In the genomic region with DNA sequence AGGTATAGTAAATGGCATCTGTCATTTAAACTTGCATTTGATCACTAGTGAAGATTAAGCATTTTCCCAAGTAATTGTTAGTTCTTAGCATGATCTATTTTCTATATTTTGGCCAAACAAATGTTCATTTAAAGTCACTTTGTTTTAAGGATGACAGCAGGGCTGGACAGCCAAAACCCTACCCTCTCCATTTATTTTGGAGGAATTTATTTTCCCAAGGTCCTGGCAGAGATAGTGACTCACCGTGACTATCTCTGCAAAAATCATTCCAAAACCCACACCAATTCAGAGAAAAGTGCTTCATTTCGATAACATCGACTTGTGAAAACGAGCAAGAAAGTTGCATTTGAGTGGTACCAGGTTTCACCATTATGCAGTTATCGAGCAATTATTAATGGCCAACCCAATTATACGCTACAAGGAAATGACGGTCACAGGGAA, we compare ENCODE assay signal across 8 cellular contexts. TPM values are rescaled to one million over a fixed set of nuclear protein-coding genes. Genes with fewer than 3 reads are reported as not detected.
DNase-seq lines count a peak whose midpoint lies in the region; ATAC-seq and TF ChIP-seq lines count a peak whose summit lies in the region.

No MANE protein-coding gene starts in this region.

- TF ChIP-seq CTCF in AG10803 (conservative IDR thresholded peaks at IDR 0.05; ENCODE audit: low read length) (no peak), GM23338 (conservative IDR thresholded peaks at IDR 0.05; ENCODE audit: low read depth in 2 of 2) (no peak)
- no peak for TF ChIP-seq CTCF in activated CD8-positive, alpha-beta T cell treated with anti-CD3 and anti-CD28 coated beads for 36 hours (IDR thresholded peaks at IDR 0.05)

- H3K4me1 ChIP-seq in GM23338 (ENCODE audit: insufficient read depth) (peaks cover 24% of the 10 kb centered on the region; the same call in 1 of the 2 replicates), iPS-15b (ENCODE audit: control insufficient read depth, insufficient read depth, low read length) (peaks cover 18% of the 10 kb centered on the region), stomach smooth muscle (ENCODE audit: control insufficient read depth, insufficient read depth, low read length) (peaks cover 33% of the 10 kb centered on the region)

- peak overlapping the region; percentile 98 for H3K27ac Mint-ChIP-seq in GM23338
- H3K27ac Mint-ChIP-seq in activated CD8-positive, alpha-beta T cell treated with anti-CD3 and anti-CD28 coated beads for 36 hours, result peak overlapping the region; percentile 87

- no peaks in the 10 kb centered on the region; the same call in 2 of the 3 replicates for H3K36me3 Mint-ChIP-seq in GM23338 (ENCODE audit: low read depth)
- peaks cover 8% of the 10 kb centered on the region for H3K36me3 Mint-ChIP-seq in activated CD8-positive, alpha-beta T cell treated with anti-CD3 and anti-CD28 coated beads for 36 hours (ENCODE audit: low read depth)

- peaks cover 43% of the 10 kb centered on the region for H3K4me1 Mint-ChIP-seq in GM23338
- peaks cover 45% of the 10 kb centered on the region for H3K4me1 Mint-ChIP-seq in activated CD8-positive, alpha-beta T cell treated with anti-CD3 and anti-CD28 coated beads for 36 hours (ENCODE audit: low read depth)

- peak overlapping the region; percentile 86 for H3K4me2 ChIP-seq in GM23338

- peak overlapping the region; percentile 91 for H3K4me3 Mint-ChIP-seq in GM23338
- H3K4me3 Mint-ChIP-seq in activated CD8-positive, alpha-beta T cell treated with anti-CD3 and anti-CD28 coated beads for 36 hours, result peak overlapping the region; percentile 83

- H3K4me3 ChIP-seq in AG10803 (ENCODE audit: low read length), result peak overlapping the region; percentile 99
- peak overlapping the region; percentile 93 for H3K4me3 ChIP-seq in GM23338
- H3K4me3 ChIP-seq in iPS-15b (ENCODE audit: low read depth, low read length), result peak overlapping the region; percentile 99
- H3K4me3 ChIP-seq in stomach smooth muscle (ENCODE audit: low read length in 2 of 2), result peak overlapping the region; percentile 70 to 96

- no peaks in the 10 kb centered on the region; the same call in 1 of the 2 replicates for H3F3A ChIP-seq in GM23338 (replicated peaks; ENCODE audit: low read depth)

- H3K9me3 Mint-ChIP-seq in GM23338, result no peaks in the 10 kb centered on the region
- no peaks in the 10 kb centered on the region for H3K9me3 Mint-ChIP-seq in activated CD8-positive, alpha-beta T cell treated with anti-CD3 and anti-CD28 coated beads for 36 hours

- POLR2A ChIA-PET in activated CD8-positive, alpha-beta T cell treated with anti-CD3 and anti-CD28 coated beads for 36 hours (lab: Charles Lee), result interaction anchor here (0.8 to 1.5 kb wide), 7 partner anchors 14 to 152 kb away, joined by 3 to 5 read pairs (median 4); no protein-coding TSS in a partner anchor

- peaks cover 32% of the 10 kb centered on the region for H3K79me2 ChIP-seq in GM23338 (replicated peaks; ENCODE audit: insufficient read depth)

- peaks cover 12% of the 10 kb centered on the region for H3K27me3 Mint-ChIP-seq in GM23338 (ENCODE audit: insufficient read depth, low read depth, poor library complexity)
- H3K27me3 Mint-ChIP-seq in activated CD8-positive, alpha-beta T cell treated with anti-CD3 and anti-CD28 coated beads for 36 hours, result peaks cover 2% of the 10 kb centered on the region

- peak overlapping the region; percentile 99 for H3K9ac ChIP-seq in iPS-15b (ENCODE audit: low read depth, low read length)
- H3K9ac ChIP-seq in stomach smooth muscle (ENCODE audit: low read length in 2 of 2), result peak overlapping the region; percentile 80 to 99

- H3K9me2 ChIP-seq in GM23338 (ENCODE audit: insufficient read depth), result no peaks in the 10 kb centered on the region

- no peak for ATAC-seq in GM23338
- peak; percentile 16 for ATAC-seq in activated CD8-positive, alpha-beta T cell treated with anti-CD3 and anti-CD28 coated beads for 36 hours

- intact Hi-C loops in activated CD8-positive, alpha-beta T cell treated with anti-CD3 and anti-CD28 coated beads for 36 hours (cut with micrococcal nuclease), result no loop called here

- peak overlapping the region; percentile 94 for H3K27ac ChIP-seq in GM23338 (ENCODE audit: low read depth)
- peak overlapping the region; percentile 97 for H3K27ac ChIP-seq in stomach smooth muscle (ENCODE audit: low read length)

- H3K27me3 ChIP-seq in GM23338 (ENCODE audit: insufficient read depth), result peaks cover 18% of the 10 kb centered on the region
- no peaks in the 10 kb centered on the region for H3K27me3 ChIP-seq in iPS-15b (ENCODE audit: control insufficient read depth, insufficient read depth, low read length)
- H3K27me3 ChIP-seq in stomach smooth muscle (ENCODE audit: control insufficient read depth in 1 of 2, insufficient read depth in 2 of 2, low read length in 2 of 2), result no peaks in the 10 kb centered on the region

- H3K36me3 ChIP-seq in GM23338 (ENCODE audit: insufficient read depth) (no peaks in the 10 kb centered on the region), iPS-15b (ENCODE audit: control insufficient read depth, insufficient read depth, low read length) (no peaks in the 10 kb centered on the region), stomach smooth muscle (ENCODE audit: control insufficient read depth in 2 of 2, insufficient read depth in 2 of 2, low read length in 2 of 2) (no peaks in the 10 kb centered on the region)

- CTCF ChIA-PET in activated CD8-positive, alpha-beta T cell treated with anti-CD3 and anti-CD28 coated beads for 36 hours (lab: Charles Lee), result interaction anchor here (1.2 kb wide), 1 partner anchor 265 kb away, joined by 3 read pairs; no protein-coding TSS in a partner anchor

- H2AFZ ChIP-seq in GM23338, result peak overlapping the region; percentile 100

- no peaks in the 10 kb centered on the region for H3K9me3 ChIP-seq in iPS-15b (ENCODE audit: control insufficient read depth, insufficient read depth, low read length)
- H3K9me3 ChIP-seq in stomach smooth muscle (ENCODE audit: control insufficient read depth in 2 of 2, low read length in 2 of 2), result no peaks in the 10 kb centered on the region

- peaks cover 25% of the 10 kb centered on the region for H4K20me1 ChIP-seq in GM23338 (replicated peaks; ENCODE audit: insufficient read depth)

- DNase-seq in AG10803 (ENCODE audit: low read depth) (peak; percentile 23), GM23338 (ENCODE audit: low spot score) (no peak), HuH-7.5 (ENCODE audit: low spot score) (no peak), NCI-H1048 (lab: John Stamatoyannopoulos, UW) (no peak), NCI-H748 (lab: John Stamatoyannopoulos, UW; ENCODE audit: unreplicated experiment) (no peak)
- DNase-seq in activated CD8-positive, alpha-beta T cell treated with anti-CD3 and anti-CD28 coated beads for 36 hours, result no peak

TF ChIP-seq in GM23338, 12 proteins besides CTCF, POLR2A, EP300 and RAD21 (continues in another document):
- TF ChIP-seq EZH2 (IDR thresholded peaks at IDR 0.05; ENCODE audit: low read depth, unreplicated experiment) (no peak), STAT1 (IDR thresholded peaks at IDR 0.05; ENCODE audit: unreplicated experiment) (no peak), EZH2phosphoT487 (IDR thresholded peaks at IDR 0.05; ENCODE audit: unreplicated experiment) (no peak), NANOG (IDR thresholded peaks at IDR 0.05; ENCODE audit: borderline replicate concordance) (no peak)
- TF ChIP-seq, protein P1, sequence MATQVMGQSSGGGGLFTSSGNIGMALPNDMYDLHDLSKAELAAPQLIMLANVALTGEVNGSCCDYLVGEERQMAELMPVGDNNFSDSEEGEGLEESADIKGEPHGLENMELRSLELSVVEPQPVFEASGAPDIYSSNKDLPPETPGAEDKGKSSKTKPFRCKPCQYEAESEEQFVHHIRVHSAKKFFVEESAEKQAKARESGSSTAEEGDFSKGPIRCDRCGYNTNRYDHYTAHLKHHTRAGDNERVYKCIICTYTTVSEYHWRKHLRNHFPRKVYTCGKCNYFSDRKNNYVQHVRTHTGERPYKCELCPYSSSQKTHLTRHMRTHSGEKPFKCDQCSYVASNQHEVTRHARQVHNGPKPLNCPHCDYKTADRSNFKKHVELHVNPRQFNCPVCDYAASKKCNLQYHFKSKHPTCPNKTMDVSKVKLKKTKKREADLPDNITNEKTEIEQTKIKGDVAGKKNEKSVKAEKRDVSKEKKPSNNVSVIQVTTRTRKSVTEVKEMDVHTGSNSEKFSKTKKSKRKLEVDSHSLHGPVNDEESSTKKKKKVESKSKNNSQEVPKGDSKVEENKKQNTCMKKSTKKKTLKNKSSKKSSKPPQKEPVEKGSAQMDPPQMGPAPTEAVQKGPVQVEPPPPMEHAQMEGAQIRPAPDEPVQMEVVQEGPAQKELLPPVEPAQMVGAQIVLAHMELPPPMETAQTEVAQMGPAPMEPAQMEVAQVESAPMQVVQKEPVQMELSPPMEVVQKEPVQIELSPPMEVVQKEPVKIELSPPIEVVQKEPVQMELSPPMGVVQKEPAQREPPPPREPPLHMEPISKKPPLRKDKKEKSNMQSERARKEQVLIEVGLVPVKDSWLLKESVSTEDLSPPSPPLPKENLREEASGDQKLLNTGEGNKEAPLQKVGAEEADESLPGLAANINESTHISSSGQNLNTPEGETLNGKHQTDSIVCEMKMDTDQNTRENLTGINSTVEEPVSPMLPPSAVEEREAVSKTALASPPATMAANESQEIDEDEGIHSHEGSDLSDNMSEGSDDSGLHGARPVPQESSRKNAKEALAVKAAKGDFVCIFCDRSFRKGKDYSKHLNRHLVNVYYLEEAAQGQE (IDR thresholded peaks at IDR 0.05; ENCODE audit: unreplicated experiment), result no peak

RNA-seq across cellular contexts. Expression of a gene that starts 0.7 kb away (rescaled TPM):
- total RNA-seq in GM23338 (2014; rRNA removed; shearing (Covaris generic)), result 34.9 and 45.9 TPM in 2 replicates
- polyA plus RNA-seq in GM23338 (2016; fragmentation: Nextera tagmentation; extraction: Ambion mirVana), result 19.6 and 23.4 TPM in 2 replicates
- total RNA-seq in activated CD8-positive, alpha-beta T cell treated with anti-CD3 and anti-CD28 coated beads for 36 hours, result 10 to 100 TPM; 27.3 to 28.6 TPM
